Comparison of ENCODE assay signal across 8 cellular contexts in the genomic region with DNA sequence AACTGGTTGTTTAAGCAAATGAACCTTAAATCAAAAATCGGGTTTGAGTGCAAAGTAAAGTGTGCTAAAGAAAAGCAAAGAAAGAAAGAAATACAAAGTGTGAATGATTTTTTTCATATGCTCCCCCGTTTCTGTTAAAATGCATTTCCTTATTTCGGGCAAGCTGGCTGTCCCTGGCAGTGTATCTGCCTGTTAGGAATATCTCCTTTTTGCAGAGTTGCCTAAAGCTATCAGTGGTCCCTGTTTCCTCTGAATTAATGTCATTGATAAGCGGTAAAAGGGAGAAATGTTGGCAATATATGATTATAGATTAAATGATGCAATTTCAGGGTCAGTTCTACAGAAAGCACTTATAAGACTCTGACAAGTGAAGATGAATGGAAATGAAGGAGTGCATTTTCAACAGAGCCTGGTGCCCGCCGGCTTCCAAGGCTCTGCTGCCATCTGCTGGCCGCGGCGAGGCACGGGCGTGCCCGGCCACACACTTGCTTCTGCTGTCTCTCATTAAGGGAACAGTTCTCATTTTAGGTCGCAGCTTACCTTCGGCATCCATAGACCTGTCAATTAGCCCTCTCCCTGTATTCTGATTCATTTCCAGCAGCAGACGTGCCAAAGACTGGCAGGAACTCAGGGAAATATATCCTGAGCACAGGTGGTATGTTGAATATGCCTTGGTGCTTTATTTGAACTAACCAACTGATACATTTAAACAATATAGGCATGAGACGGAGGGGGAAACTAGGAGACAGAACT.
DNase-seq lines count a peak whose midpoint lies in the region; ATAC-seq and TF ChIP-seq lines count a peak whose summit lies in the region.

No MANE protein-coding gene starts in this region.

- no peaks in the 10 kb centered on the region for H3K4me1 ChIP-seq in colonic mucosa
- H3K4me1 ChIP-seq in right lobe of liver, result no peaks in the 10 kb centered on the region

- H3K27ac ChIP-seq in colonic mucosa, result no peak overlapping the region
- no peak overlapping the region for H3K27ac ChIP-seq in right lobe of liver

- TF ChIP-seq CTCF in colonic mucosa (IDR thresholded peaks at IDR 0.05) (peak; percentile 88), right lobe of liver (IDR thresholded peaks at IDR 0.05) (peak; percentile 72 to 99 (median 98))

- no peak overlapping the region for H3K9ac ChIP-seq in colonic mucosa (ENCODE audit: low read depth in 2 of 2, low read length in 2 of 2)

- H3K36me3 ChIP-seq in colonic mucosa (no peaks in the 10 kb centered on the region), right lobe of liver (no peaks in the 10 kb centered on the region)

- no peaks in the 10 kb centered on the region for H3K9me3 ChIP-seq in colonic mucosa
- H3K9me3 ChIP-seq in right lobe of liver, result no peaks in the 10 kb centered on the region

- TF ChIP-seq POLR2A in right lobe of liver (IDR thresholded peaks at IDR 0.05), result no peak

- intact Hi-C loops in colonic mucosa (cut with DNase I), result loop anchor here (10.0 kb wide), 1 partner anchor 1503 kb away; no protein-coding TSS in a partner anchor
- intact Hi-C loops in right lobe of liver (cut with DNase I), result no loop called here

- DNase-seq in Ammon's horn (ENCODE audit: low spot score) (peak; percentile 91), NCI-H460 (ENCODE audit: extremely low read depth, low read depth) (peak; percentile 13), colonic mucosa (peak; percentile 39), right lobe of liver (peak; percentile 61 to 70 (median 69))
- DNase-seq in activated CD4-positive, alpha-beta T cell treated with anti-CD3 and anti-CD28 coated beads for 48 hours, result peak; percentile 67
- DNase-seq in stimulated activated CD8-positive, alpha-beta memory T cell treated with anti-CD3 and anti-CD28 coated beads, Interleukin-12 subunit alpha, Interleukin-12 subunit beta, amount 100 ng/mL, for 24 hours (ENCODE audit: extremely low read depth), result peak; percentile 12

- ATAC-seq in GM19023 (IDR thresholded peaks at IDR 0.05; ENCODE audit: unreplicated experiment), result peak; percentile 95
- peak; percentile 91 for ATAC-seq in HG03103 (IDR thresholded peaks at IDR 0.05; ENCODE audit: low read depth, unreplicated experiment)
- peak; percentile 95 to 97 (median 96) for ATAC-seq in right lobe of liver

- H3K4me3 ChIP-seq in colonic mucosa (no peak overlapping the region), right lobe of liver (no peak overlapping the region)

- WGBS in right lobe of liver (ENCODE audit: insufficient coverage, low coverage, low lambda C conversion rate, missing lambda C conversion rate), result 12% methylated on average over 16 of the region's 16 CpGs

- H3K27me3 ChIP-seq in colonic mucosa (no peaks in the 10 kb centered on the region), right lobe of liver (no peaks in the 10 kb centered on the region)

Comparison
In these comparisons a context has a peak if more than half of its experiments do, and no peak if none do; other contexts are left out.
1. DNase-seq: peak in every context shown above with its lines; median percentile 91 in Ammon's horn; 69 in right lobe of liver; 67 in activated CD4-positive, alpha-beta T cell treated with anti-CD3 and anti-CD28 coated beads for 48 hours; 39 in colonic mucosa; 13 in NCI-H460; 12 in stimulated activated CD8-positive, alpha-beta memory T cell treated with anti-CD3 and anti-CD28 coated beads, Interleukin-12 subunit alpha, Interleukin-12 subunit beta, amount 100 ng/mL, for 24 hours.